Comparison of ENCODE assay signal across 2 cellular contexts in genomic region chr3:119490153-119490552, GRCh38.
TF ChIP-seq lines count a peak whose summit lies in the region.

No MANE protein-coding gene starts in this region.

TF ChIP-seq in SK-N-SH treated with all-trans-retinoic acid at 6 μM for 48 hours, 23 proteins besides CTCF, POLR2A, EP300 and RAD21 (continued from another document):
- TF ChIP-seq CSRNP3 (CRISPR knock-in tag; IDR thresholded peaks at IDR 0.05) (no peak), SNAI2 (CRISPR knock-in tag; IDR thresholded peaks at IDR 0.05) (no peak), TSHZ2 (CRISPR knock-in tag; IDR thresholded peaks at IDR 0.05) (no peak), CSDC2 (CRISPR knock-in tag; IDR thresholded peaks at IDR 0.05) (no peak), PATZ1 (CRISPR knock-in tag; IDR thresholded peaks at IDR 0.05; ENCODE audit: borderline replicate concordance) (no peak)

TF ChIP-seq in SK-N-SH, 30 proteins besides CTCF, POLR2A, EP300 and RAD21:
- TF ChIP-seq REST (IDR thresholded peaks at IDR 0.05; ENCODE audit: low read depth, low read length) (no peak), NRF1 (IDR thresholded peaks at IDR 0.05; ENCODE audit: low read depth, low read length) (no peak), GABPA (IDR thresholded peaks at IDR 0.05; ENCODE audit: low read depth) (no peak)
TF ChIP-seq in SK-N-SH: peak in this region for 0.
